In the genomic region with DNA sequence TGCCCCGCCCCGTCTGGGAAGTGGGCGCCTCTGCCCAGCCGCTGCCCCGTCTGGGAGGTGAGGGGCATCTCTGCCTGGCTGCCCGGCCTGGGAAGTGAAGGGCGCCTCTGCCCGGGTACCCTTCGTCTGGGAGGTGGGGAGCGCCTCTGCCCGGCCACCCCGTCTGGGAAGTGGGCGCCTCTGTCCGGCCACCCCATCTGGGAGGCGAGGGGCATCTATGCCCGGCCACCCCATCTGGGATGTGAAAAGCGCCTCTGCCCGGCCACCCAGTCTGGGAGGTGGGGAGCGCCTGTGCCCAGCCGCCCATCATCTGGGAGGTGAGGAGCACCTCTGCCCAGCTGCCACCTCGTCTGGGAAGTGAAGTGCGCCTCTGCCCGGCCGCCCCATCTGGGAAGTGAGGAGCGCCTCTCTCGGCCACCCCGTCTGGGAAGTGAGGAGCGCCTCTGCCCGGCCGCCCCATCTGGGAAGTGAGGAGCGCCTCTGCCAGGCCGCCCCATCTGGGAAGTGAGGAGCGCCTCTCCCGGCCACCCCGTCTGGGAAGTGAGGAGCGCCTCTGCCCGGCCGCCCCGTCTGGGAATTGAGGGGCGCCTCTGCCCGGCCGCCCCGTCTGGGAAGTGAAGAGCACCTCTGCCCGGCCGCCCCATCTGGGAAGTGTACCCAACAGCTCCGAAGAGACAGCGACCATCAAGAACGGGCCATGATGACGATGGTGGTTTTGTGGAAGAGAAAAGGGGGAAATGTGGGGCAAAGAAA, we compare ENCODE assay signal across 1 cellular context. TPM values are rescaled to one million over a fixed set of nuclear protein-coding genes. Genes with fewer than 3 reads are reported as not detected.
"Had no signal": no experiment of that assay in that cellular context is flagged by ENCODE, and none has a peak within 500 bp of the region (broad histone marks: within the 10 kb centered on the region; RNA-seq: fewer than 3 reads in every experiment).

No MANE protein-coding gene starts in this region.

RNA-seq across cellular contexts. Expression of a gene that starts 58.3 kb away (rescaled TPM):
- total RNA-seq: G401 had no signal
